ENCODE assay signal across 23 cellular contexts in genomic region chr10:64345856-64346255, GRCh38.
"Had no signal": no experiment of that assay in that cellular context is flagged by ENCODE, and none has a peak within 500 bp of the region (broad histone marks: within the 10 kb centered on the region; RNA-seq: fewer than 3 reads in every experiment).

No MANE protein-coding gene starts in this region.

- H3K27me3 Mint-ChIP-seq: activated B cell treated with CpG ODN at 0.5 μM for 24 hours; activated CD4-positive, alpha-beta memory T cell treated with anti-CD3 and anti-CD28 coated beads for 36 hours; activated CD4-positive, alpha-beta T cell treated with anti-CD3 and anti-CD28 coated beads for 36 hours; activated naive CD8-positive, alpha-beta T cell treated with anti-CD3 and anti-CD28 coated beads, Interleukin-2, amount 10 ng/mL, durations not matched to agents 7 days and 5 days; memory B cell; stimulated activated naive B cell treated with anti-CD40 and anti-IgM and Interleukin-4, amounts not matched to agents 10 μg/mL and 1 μg/mL and 100 μg/mL, for 72 hours had no signal

- H3K27ac Mint-ChIP-seq: activated B cell treated with CpG ODN at 0.5 μM for 24 hours; activated CD4-positive, alpha-beta memory T cell treated with anti-CD3 and anti-CD28 coated beads for 36 hours; activated CD4-positive, alpha-beta T cell treated with anti-CD3 and anti-CD28 coated beads for 36 hours; activated naive CD4-positive, alpha-beta T cell treated with anti-CD3 and anti-CD28 coated beads for 36 hours; activated naive CD8-positive, alpha-beta T cell treated with anti-CD3 and anti-CD28 coated beads, Interleukin-2, amount 10 ng/mL, durations not matched to agents 7 days and 5 days; activated T-cell treated with anti-CD3 and anti-CD28 coated beads, Interleukin-2, amount 50 U/mL, for 72 hours; memory B cell; nephron; stimulated activated naive B cell treated with anti-CD40 and anti-IgM and Interleukin-4, amounts not matched to agents 10 μg/mL and 1 μg/mL and 100 μg/mL, for 72 hours had no signal

- H3K27ac ChIP-seq: breast epithelium, colonic mucosa, esophagus squamous epithelium, gastroesophageal sphincter, heart left ventricle, thoracic aorta, upper lobe of right lung had no signal

- H3K9me3 Mint-ChIP-seq: memory B cell; nephron; stimulated activated naive B cell treated with anti-CD40 and anti-IgM and Interleukin-4, amounts not matched to agents 10 μg/mL and 1 μg/mL and 100 μg/mL, for 72 hours had no signal

- H3K4me1 Mint-ChIP-seq: activated B cell treated with CpG ODN at 0.5 μM for 24 hours; activated CD4-positive, alpha-beta T cell treated with anti-CD3 and anti-CD28 coated beads for 36 hours; activated naive CD8-positive, alpha-beta T cell treated with anti-CD3 and anti-CD28 coated beads, Interleukin-2, amount 10 ng/mL, durations not matched to agents 7 days and 5 days; memory B cell; nephron; stimulated activated naive B cell treated with anti-CD40 and anti-IgM and Interleukin-4, amounts not matched to agents 10 μg/mL and 1 μg/mL and 100 μg/mL, for 72 hours had no signal

- ATAC-seq: activated CD4-positive, alpha-beta T cell treated with anti-CD3 and anti-CD28 coated beads for 36 hours; activated T-cell treated with anti-CD3 and anti-CD28 coated beads, Interleukin-2, amount 50 U/mL, for 72 hours; gastroesophageal sphincter; heart left ventricle; left cardiac atrium; stimulated activated naive B cell treated with anti-CD40 and anti-IgM and Interleukin-4, amounts not matched to agents 10 μg/mL and 1 μg/mL and 100 μg/mL, for 72 hours; upper lobe of right lung had no signal

- DNase-seq: activated B cell treated with CpG ODN at 0.5 μM for 24 hours; activated CD4-positive, alpha-beta memory T cell treated with anti-CD3 and anti-CD28 coated beads for 36 hours; activated CD4-positive, alpha-beta T cell treated with anti-CD3 and anti-CD28 coated beads for 36 hours; activated effector memory CD4-positive, alpha-beta T cell treated with Interleukin-2 at 50 U/mL for 16 hours; activated naive CD4-positive, alpha-beta T cell treated with anti-CD3 and anti-CD28 coated beads for 36 hours; activated naive CD8-positive, alpha-beta T cell treated with anti-CD3 and anti-CD28 coated beads, Interleukin-2, amount 10 ng/mL, durations not matched to agents 7 days and 5 days; activated T-cell treated with anti-CD3 and anti-CD28 coated beads, Interleukin-2, amount 50 U/mL, for 72 hours; amniotic stem cell; colonic mucosa; esophagus squamous epithelium; heart left ventricle; left cardiac atrium; occipital lobe; stimulated activated CD4-positive, alpha-beta T cell treated with anti-CD3 and anti-CD28 coated beads, Interleukin-2, amount 100 ng/mL, for 48 hours; stimulated activated CD8-positive, alpha-beta memory T cell treated with anti-CD3 and anti-CD28 coated beads, Interleukin-4, amount 100 ng/mL, for 48 hours; stimulated activated naive B cell treated with anti-CD40 and anti-IgM and Interleukin-4, amounts not matched to agents 10 μg/mL and 1 μg/mL and 100 μg/mL, for 72 hours; T1000; upper lobe of right lung had no signal

- H3K4me3 Mint-ChIP-seq: activated B cell treated with CpG ODN at 0.5 μM for 24 hours; activated CD4-positive, alpha-beta memory T cell treated with anti-CD3 and anti-CD28 coated beads for 36 hours; activated CD4-positive, alpha-beta T cell treated with anti-CD3 and anti-CD28 coated beads for 36 hours; activated naive CD4-positive, alpha-beta T cell treated with anti-CD3 and anti-CD28 coated beads for 36 hours; activated naive CD8-positive, alpha-beta T cell treated with anti-CD3 and anti-CD28 coated beads, Interleukin-2, amount 10 ng/mL, durations not matched to agents 7 days and 5 days; activated T-cell treated with anti-CD3 and anti-CD28 coated beads, Interleukin-2, amount 50 U/mL, for 72 hours; memory B cell; nephron; stimulated activated naive B cell treated with anti-CD40 and anti-IgM and Interleukin-4, amounts not matched to agents 10 μg/mL and 1 μg/mL and 100 μg/mL, for 72 hours had no signal

- H3K36me3 Mint-ChIP-seq: activated CD4-positive, alpha-beta memory T cell treated with anti-CD3 and anti-CD28 coated beads for 36 hours; activated naive CD8-positive, alpha-beta T cell treated with anti-CD3 and anti-CD28 coated beads, Interleukin-2, amount 10 ng/mL, durations not matched to agents 7 days and 5 days; memory B cell; stimulated activated naive B cell treated with anti-CD40 and anti-IgM and Interleukin-4, amounts not matched to agents 10 μg/mL and 1 μg/mL and 100 μg/mL, for 72 hours had no signal
